12 cellular contexts compared by ENCODE assay signal in genomic region chr14:89443002-89443660, GRCh38. TPM values are rescaled to one million over a fixed set of nuclear protein-coding genes. Genes with fewer than 3 reads are reported as not detected.
A peak's percentile ranks its signal among the peaks of the same experiment; 100 is the strongest.
DNase-seq lines count a peak whose midpoint lies in the region; ATAC-seq, FAIRE-seq and TF ChIP-seq lines count a peak whose summit lies in the region.
"Had no signal": no experiment of that assay in that cellular context is flagged by ENCODE, and none has a peak within 500 bp of the region (broad histone marks: within the 10 kb centered on the region; RNA-seq: fewer than 3 reads in every experiment).

No MANE protein-coding gene starts in this region.

- no peak overlapping the region for H3K18ac ChIP-seq in H9 (ENCODE audit: insufficient read length, low read depth, low read length)

- DNase-seq in AG08396 (ENCODE audit: low spot score) (peak; percentile 17), H9 (no peak), iris pigment epithelial cell (ENCODE audit: low read depth) (peak; percentile 66), NCI-H524 (lab: John Stamatoyannopoulos, UW) (no peak), NCI-H524 treated with DMSO at 0.1 percent for 48 hours (lab: John Stamatoyannopoulos, UW) (no peak), urothelium cell line (ENCODE audit: low spot score) (no peak)
- no peak for DNase-seq in activated naive CD8-positive, alpha-beta T cell treated with anti-CD3 and anti-CD28 coated beads for 36 hours
- DNase-seq: DMS 273 treated with DMSO at 0.1 percent for 48 hours, NCI-H1417 had no signal

- H4K5ac ChIP-seq in H9 (ENCODE audit: insufficient read length, low read depth, low read length) = no peak overlapping the region

- no peaks in the 10 kb centered on the region for H3K79me2 ChIP-seq in H9 (ENCODE audit: insufficient read depth, low read length)

- no peak overlapping the region for H4K8ac ChIP-seq in H9 (replicated peaks; ENCODE audit: insufficient read length, low read depth, low read length)

- H4K91ac ChIP-seq in H9 (ENCODE audit: insufficient read length, low read depth, low read length) = no peak overlapping the region

- no peaks in the 10 kb centered on the region for H3K9me3 ChIP-seq in H9 (ENCODE audit: control insufficient read depth, low read depth, low read length)
- H3K9me3 ChIP-seq: gastroesophageal sphincter, sigmoid colon had no signal

- H3K4me1 Mint-ChIP-seq in H9 = peaks cover 50 to 67% of the 10 kb centered on the region in 2 experiments
- H3K4me1 Mint-ChIP-seq in activated naive CD8-positive, alpha-beta T cell treated with anti-CD3 and anti-CD28 coated beads for 36 hours = peaks cover 51% of the 10 kb centered on the region

- H2BK15ac ChIP-seq in H9 (ENCODE audit: low read depth, low read length) = peak overlapping the region; percentile 92; the same call in 1 of the 2 replicates

- H3T11ph ChIP-seq in H9 (ENCODE audit: low read length) = no peak overlapping the region

- no peak for TF ChIP-seq CTCF in H9 (conservative IDR thresholded peaks at IDR 0.05)

- no peak overlapping the region for H3K4ac ChIP-seq in H9 (ENCODE audit: low read depth, low read length)

- H3K9me3 Mint-ChIP-seq in H9 = no peaks in the 10 kb centered on the region; a peak in 1 of 5 replicates
- H3K9me3 Mint-ChIP-seq in activated naive CD8-positive, alpha-beta T cell treated with anti-CD3 and anti-CD28 coated beads for 36 hours = peaks cover 3% of the 10 kb centered on the region

- H3K23me2 ChIP-seq in H9 (ENCODE audit: insufficient read length, low read depth, low read length, poor library complexity, severe bottlenecking) = no peaks in the 10 kb centered on the region

- H3K4me2 ChIP-seq in H9 (ENCODE audit: insufficient read depth, insufficient read length, low read length) = no peak overlapping the region

- WGBS in H9 (ENCODE audit: extremely low coverage, insufficient read length, low lambda C conversion rate) = no CpG with 5 or more reads among the region's 3 CpGs

- H4K20me1 ChIP-seq in H9 (ENCODE audit: control insufficient read depth, insufficient read depth, insufficient read length) = no peaks in the 10 kb centered on the region

- H2AFZ ChIP-seq in H9 (ENCODE audit: low read length) = no peak overlapping the region

- H2BK120ac ChIP-seq in H9 (ENCODE audit: low read depth, low read length, poor library complexity, severe bottlenecking) = no peak overlapping the region

- no peak overlapping the region for H2BK5ac ChIP-seq in H9 (ENCODE audit: insufficient read length, low read length)

- H3K23ac ChIP-seq in H9 (ENCODE audit: insufficient read length, low read depth, low read length) = no peak overlapping the region

- H3K36me3 Mint-ChIP-seq in H9 (ENCODE audit: insufficient read depth in 1 of 3, low read depth in 3 of 3) = peaks cover 0 to 4% (median 2%) of the 10 kb centered on the region in 3 experiments; a peak in 5 of 7 replicates
- peaks cover 32% of the 10 kb centered on the region for H3K36me3 Mint-ChIP-seq in activated naive CD8-positive, alpha-beta T cell treated with anti-CD3 and anti-CD28 coated beads for 36 hours

- H3K27me3 Mint-ChIP-seq in H9 (ENCODE audit: low read depth) = no peaks in the 10 kb centered on the region
- no peaks in the 10 kb centered on the region for H3K27me3 Mint-ChIP-seq in activated naive CD8-positive, alpha-beta T cell treated with anti-CD3 and anti-CD28 coated beads for 36 hours

- H3K9ac ChIP-seq in H9 (ENCODE audit: extremely low read depth, insufficient read length, low read length) = no peak overlapping the region

- H3K56ac ChIP-seq in H9 (ENCODE audit: insufficient read length, low read depth, low read length) = no peak overlapping the region

- H2AK5ac ChIP-seq in H9 (ENCODE audit: insufficient read length, low read length) = peak overlapping the region; percentile 93

- peak overlapping the region; percentile 98 for H3K27ac ChIP-seq in H9 (ENCODE audit: insufficient read length, low read depth, low read length)
- H3K27ac ChIP-seq: gastroesophageal sphincter, sigmoid colon had no signal

- H3K4me1 ChIP-seq in H9 (ENCODE audit: insufficient read depth, low read length) = peaks cover 19% of the 10 kb centered on the region; the same call in 1 of the 2 replicates
- H3K4me1 ChIP-seq: sigmoid colon had no signal

- H3K4me3 Mint-ChIP-seq in H9 = no peak overlapping the region; a peak in 1 of 5 replicates
- peak overlapping the region; percentile 52 for H3K4me3 Mint-ChIP-seq in activated naive CD8-positive, alpha-beta T cell treated with anti-CD3 and anti-CD28 coated beads for 36 hours

- H3K79me1 ChIP-seq in H9 (ENCODE audit: insufficient read depth, low read depth, low read length, poor library complexity, severe bottlenecking) = no peaks in the 10 kb centered on the region

- no peak for FAIRE-seq in urothelium cell line (lab: Jason Lieb, UNC)

- no peaks in the 10 kb centered on the region for H3K27me3 ChIP-seq in H9 (ENCODE audit: insufficient read depth, low read length)
- H3K27me3 ChIP-seq: gastroesophageal sphincter, sigmoid colon had no signal

- no peak overlapping the region for H2BK20ac ChIP-seq in H9 (ENCODE audit: low read depth, low read length, poor library complexity, severe bottlenecking)

- peak overlapping the region; percentile 62 to 91 (median 76) for H3K27ac Mint-ChIP-seq in H9
- H3K27ac Mint-ChIP-seq in activated naive CD8-positive, alpha-beta T cell treated with anti-CD3 and anti-CD28 coated beads for 36 hours = peak overlapping the region; percentile 92

- no peak overlapping the region for H3K14ac ChIP-seq in H9 (ENCODE audit: insufficient read depth, low read length)

- peak overlapping the region; percentile 47 for H2BK12ac ChIP-seq in H9 (ENCODE audit: insufficient read length, low read depth, low read length)

- no peak for ATAC-seq in HG02759 (IDR thresholded peaks at IDR 0.05; ENCODE audit: unreplicated experiment)
- ATAC-seq: gastroesophageal sphincter had no signal

RNA-seq across cellular contexts. Expression of gene FOXN3, which starts 26.1 kb away (rescaled TPM):
- total RNA-seq in H9 (2021) = 114 and 125 TPM in 2 replicates
- total RNA-seq in activated naive CD8-positive, alpha-beta T cell treated with anti-CD3 and anti-CD28 coated beads for 36 hours = 10 to 100 TPM; 80.1 to 82.4 TPM

Comparison
In these comparisons a context has a peak if more than half of its experiments do, and no peak if none do; other contexts are left out.
1. DNase-seq: peak in AG08396 (single experiment) and iris pigment epithelial cell (single experiment); none in H9 (single experiment), activated naive CD8-positive, alpha-beta T cell treated with anti-CD3 and anti-CD28 coated beads for 36 hours (single experiment), NCI-H524 (0 of 2), NCI-H524 treated with DMSO at 0.1 percent for 48 hours (single experiment) and urothelium cell line (single experiment).